In genomic region chr19:49085020-49085867, GRCh38 we compare ENCODE assay signal across 7 cellular contexts. TPM values are rescaled to one million over a fixed set of nuclear protein-coding genes. Genes with fewer than 3 reads are reported as not detected.
A peak's percentile ranks its signal among the peaks of the same experiment; 100 is the strongest.
DNase-seq lines count a peak whose midpoint lies in the region; ATAC-seq, FAIRE-seq and TF ChIP-seq lines count a peak whose summit lies in the region.

SNRNP70 (plus strand) TSS chr19:49085451; CDS start chr19:49086415, 964 bp downstream.

- TF ChIP-seq POLR2A in body of pancreas (IDR thresholded peaks at IDR 0.05) = peak; percentile 81 to 95 (median 93)
- peak; percentile 72 to 79 for TF ChIP-seq POLR2A in sigmoid colon (IDR thresholded peaks at IDR 0.05)

- no peaks in the 10 kb centered on the region for H3K27me3 ChIP-seq in body of pancreas
- no peaks in the 10 kb centered on the region for H3K27me3 ChIP-seq in sigmoid colon

- H3K27ac ChIP-seq in body of pancreas = peak within 1 kb of the TSS; percentile 75 to 84 (median 82)
- H3K27ac ChIP-seq in sigmoid colon = peak within 1 kb of the TSS; percentile 90 to 96 (median 91)

- H3K9me3 ChIP-seq in body of pancreas (no peaks in the 10 kb centered on the region), sigmoid colon (no peaks in the 10 kb centered on the region)

- peaks cover 49% of the 10 kb centered on the region for H3K4me1 ChIP-seq in body of pancreas
- peaks cover 0 to 34% (median 32%) of the 10 kb centered on the region in 4 donors for H3K4me1 ChIP-seq in sigmoid colon

- 0 to 1% methylated on average over 27 to 86 of the region's 89 CpGs for WGBS in body of pancreas, 2 donors
- WGBS in sigmoid colon, 2 donors = 0% methylated on average over 89 of the region's 89 CpGs

- peak in 1 of 4 donors; percentile 62 for TF ChIP-seq EP300 in sigmoid colon (IDR thresholded peaks at IDR 0.05)

- peak; percentile 77 for FAIRE-seq in TTC549 (lab: Jason Lieb, UNC)

- DNase-seq in NCI-H2107 treated with DMSO at 0.1 percent for 48 hours (lab: John Stamatoyannopoulos, UW; ENCODE audit: unreplicated experiment) (peak; percentile 97), body of pancreas (peak; percentile 99 to 100 (median 100)), iPS DF 19.7 (ENCODE audit: low read depth, low spot score) (peak; percentile 92), sigmoid colon (peak; percentile 100)

- TF ChIP-seq CTCF in body of pancreas (IDR thresholded peaks at IDR 0.05) (peak in 2 of 7 experiments; percentile 12 to 21), sigmoid colon (IDR thresholded peaks at IDR 0.05) (no peak)

- peaks cover 2 to 7% of the 10 kb centered on the region in 2 donors for H3K36me3 ChIP-seq in body of pancreas (replicated peaks in 1 of 2; ENCODE audit: insufficient read depth in 1 of 2, low read depth in 2 of 2)
- H3K36me3 ChIP-seq in sigmoid colon = peaks cover 4 to 26% (median 7%) of the 10 kb centered on the region in 4 donors

- ATAC-seq in GM18517 (IDR thresholded peaks at IDR 0.05; ENCODE audit: unreplicated experiment) = peak; percentile 77
- ATAC-seq in HG03064 (IDR thresholded peaks at IDR 0.05; ENCODE audit: low read depth, unreplicated experiment) = peak; percentile 83
- peak; percentile 98 for ATAC-seq in body of pancreas

- intact Hi-C loops in body of pancreas (cut with DNase I) (no loop called here), sigmoid colon (cut with DNase I) (loop anchor here (2.0 to 10.0 kb wide), 2 partner anchors 30 to 370 kb away; partner anchors contain the start of genes ALDH16A1, LIN7B and PIH1D1)

- H3K4me3 ChIP-seq in body of pancreas (peak within 1 kb of the TSS; percentile 50 to 71), sigmoid colon (peak within 1 kb of the TSS; percentile 74 to 85 (median 80))

RNA-seq across cellular contexts. Expression of gene SNRNP70, which starts in this region (rescaled TPM):
- total RNA-seq in body of pancreas = 100 to 1,000 TPM; 199 to 588 TPM
- total RNA-seq in sigmoid colon = 100 to 1,000 TPM; 156 to 382 (median 237) TPM
- polyA plus RNA-seq in sigmoid colon = 100 to 1,000 TPM in 1 of 3 donors, 10 to 100 TPM in 2; 33.8 to 227 (median 40.2) TPM

Comparison
In these comparisons a context has a peak if more than half of its experiments do, and no peak if none do; other contexts are left out.
1. Peak in every context shown above with its lines: DNase-seq, ATAC-seq, H3K4me3 ChIP-seq and H3K27ac ChIP-seq.